20 cellular contexts compared by ENCODE assay signal in genomic region chr20:11651138-11651537, GRCh38.
"Had no signal": no experiment of that assay in that cellular context is flagged by ENCODE, and none has a peak within 500 bp of the region (broad histone marks: within the 10 kb centered on the region; RNA-seq: fewer than 3 reads in every experiment).

No MANE protein-coding gene starts in this region.

- H3K9me3 Mint-ChIP-seq: endodermal cell had no signal

- H3K27ac ChIP-seq: heart right ventricle, transverse colon had no signal

- H3K27me3 ChIP-seq: heart right ventricle, transverse colon had no signal

- H3K4me3 Mint-ChIP-seq: activated CD4-positive, alpha-beta memory T cell treated with anti-CD3 and anti-CD28 coated beads for 36 hours; activated naive CD4-positive, alpha-beta T cell treated with anti-CD3 and anti-CD28 coated beads, Interleukin-2, amount 10 ng/mL, durations not matched to agents 7 days and 5 days; endodermal cell; naive B cell; stimulated activated memory B cell treated with anti-CD40 and anti-IgM and Interleukin-4, amounts not matched to agents 10 μg/mL and 1 μg/mL and 100 μg/mL, for 72 hours; T-helper 2 cell treated with Interferon-gamma antibody and Interleukin-4, amounts not matched to agents 5 μg/mL and 100 μg/mL, for 36 hours had no signal

- ATAC-seq: heart right ventricle; sciatic nerve; stimulated activated memory B cell treated with anti-CD40 and anti-IgM and Interleukin-4, amounts not matched to agents 10 μg/mL and 1 μg/mL and 100 μg/mL, for 72 hours had no signal

- DNase-seq: activated CD4-positive, alpha-beta memory T cell treated with anti-CD3 and anti-CD28 coated beads for 36 hours; activated CD4-positive, alpha-beta T cell treated with anti-CD3 and anti-CD28 coated beads for 48 hours; activated CD4-positive, CD25-positive, alpha-beta regulatory T cell; activated effector memory CD4-positive, alpha-beta T cell treated with Interleukin-2 at 50 U/mL for 16 hours; activated naive CD4-positive, alpha-beta T cell treated with anti-CD3 and anti-CD28 coated beads, Interleukin-2, amount 10 ng/mL, durations not matched to agents 7 days and 5 days; activated T-cell treated with anti-CD3 and anti-CD28 coated beads, Interleukin-2, amount 50 U/mL, for 48 hours; amygdala; cortex of kidney; endodermal cell; heart right ventricle; kidney; naive B cell; nucleus accumbens; stimulated activated CD4-positive, alpha-beta T cell treated with anti-CD3 and anti-CD28 coated beads, Interleukin-15, amount 100 ng/mL, for 24 hours; transverse colon had no signal

- H3K4me1 Mint-ChIP-seq: activated naive CD4-positive, alpha-beta T cell treated with anti-CD3 and anti-CD28 coated beads, Interleukin-2, amount 10 ng/mL, durations not matched to agents 7 days and 5 days; naive B cell; stimulated activated memory B cell treated with anti-CD40 and anti-IgM and Interleukin-4, amounts not matched to agents 10 μg/mL and 1 μg/mL and 100 μg/mL, for 72 hours had no signal

- H3K4me1 ChIP-seq: heart right ventricle, transverse colon had no signal

- H3K9me3 ChIP-seq: transverse colon had no signal

- H3K36me3 ChIP-seq: heart right ventricle, transverse colon had no signal

- H3K27me3 Mint-ChIP-seq: activated CD4-positive, alpha-beta memory T cell treated with anti-CD3 and anti-CD28 coated beads for 36 hours; activated naive CD4-positive, alpha-beta T cell treated with anti-CD3 and anti-CD28 coated beads, Interleukin-2, amount 10 ng/mL, durations not matched to agents 7 days and 5 days; naive B cell; stimulated activated memory B cell treated with anti-CD40 and anti-IgM and Interleukin-4, amounts not matched to agents 10 μg/mL and 1 μg/mL and 100 μg/mL, for 72 hours had no signal

- H3K36me3 Mint-ChIP-seq: activated CD4-positive, alpha-beta memory T cell treated with anti-CD3 and anti-CD28 coated beads for 36 hours; activated naive CD4-positive, alpha-beta T cell treated with anti-CD3 and anti-CD28 coated beads, Interleukin-2, amount 10 ng/mL, durations not matched to agents 7 days and 5 days; naive B cell; stimulated activated memory B cell treated with anti-CD40 and anti-IgM and Interleukin-4, amounts not matched to agents 10 μg/mL and 1 μg/mL and 100 μg/mL, for 72 hours had no signal

- H3K4me3 ChIP-seq: heart right ventricle, lung, smooth muscle cell, transverse colon had no signal

- H3K27ac Mint-ChIP-seq: activated CD4-positive, alpha-beta memory T cell treated with anti-CD3 and anti-CD28 coated beads for 36 hours; activated naive CD4-positive, alpha-beta T cell treated with anti-CD3 and anti-CD28 coated beads, Interleukin-2, amount 10 ng/mL, durations not matched to agents 7 days and 5 days; endodermal cell; naive B cell; stimulated activated memory B cell treated with anti-CD40 and anti-IgM and Interleukin-4, amounts not matched to agents 10 μg/mL and 1 μg/mL and 100 μg/mL, for 72 hours; T-helper 2 cell treated with Interferon-gamma antibody and Interleukin-4, amounts not matched to agents 5 μg/mL and 100 μg/mL, for 36 hours had no signal
